ENCODE assay signal across 8 cellular contexts in genomic region chr12:6570264-6570887, GRCh38. TPM values are rescaled to one million over a fixed set of nuclear protein-coding genes. Genes with fewer than 3 reads are reported as not detected.
DNase-seq lines count a peak whose midpoint lies in the region; ATAC-seq and TF ChIP-seq lines count a peak whose summit lies in the region.

No MANE protein-coding gene starts in this region.

- H3K9ac ChIP-seq in HCT116 (ENCODE audit: low read length): no peak overlapping the region

- H3K9me2 ChIP-seq in HCT116 (ENCODE audit: insufficient read depth) (no peaks in the 10 kb centered on the region), PC-9 (ENCODE audit: insufficient read depth) (no peaks in the 10 kb centered on the region)

- TF ChIP-seq CTCF in HCT116 (IDR thresholded peaks at IDR 0.05 in 2 of 3, conservative IDR thresholded peaks at IDR 0.05 in 1 of 3; ENCODE audit: borderline replicate concordance in 1 of 3, insufficient read depth in 1 of 3, low read depth in 2 of 3, low read length in 2 of 3): peak; percentile 36 to 86 (median 82); a peak in 5 of 6 replicates
- TF ChIP-seq CTCF in PC-9 (conservative IDR thresholded peaks at IDR 0.05): peak; percentile 58; the same call in 1 of the 2 replicates
- TF ChIP-seq CTCF in coronary artery (IDR thresholded peaks at IDR 0.05): no peak

- ATAC-seq in HCT116 (peak; percentile 49), memory B cell (ENCODE audit: low read depth) (no peak), HG02678 (IDR thresholded peaks at IDR 0.05; ENCODE audit: unreplicated experiment) (no peak)

- no peaks in the 10 kb centered on the region for H3K9me3 ChIP-seq in HCT116 (ENCODE audit: control insufficient read depth in 1 of 2, insufficient read depth in 1 of 2, low read depth in 1 of 2, low read length in 2 of 2)
- H3K9me3 ChIP-seq in PC-9 (ENCODE audit: insufficient read depth, low read depth): no peaks in the 10 kb centered on the region

- H3K36me3 ChIP-seq in HCT116 (ENCODE audit: control insufficient read depth in 1 of 2, insufficient read depth in 2 of 2, low read length in 2 of 2) (peaks cover 47 to 66% of the 10 kb centered on the region in 2 experiments; a peak in 3 of 4 replicates), PC-9 (ENCODE audit: low read depth) (peaks cover 44% of the 10 kb centered on the region)

- no peaks in the 10 kb centered on the region for H3K9me3 Mint-ChIP-seq in memory B cell

- CTCF ChIA-PET in HCT116 (lab: Charles Lee): interaction anchor here (0.9 to 1.3 kb wide), 3 partner anchors 14 to 119 kb away, joined by 3 to 4 read pairs (median 3); partner anchors contain the start of gene ZNF384
- CTCF ChIA-PET in PC-9 (lab: Charles Lee): interaction anchor here (0.7 kb wide), 1 partner anchor 119 kb away, joined by 6 read pairs; the partner anchor contains the start of gene ZNF384

- H3K4me3 ChIP-seq in HCT116 (replicated peaks in 1 of 2; ENCODE audit: low read depth in 1 of 2, low read length in 2 of 2) (no peak overlapping the region), PC-9 (no peak overlapping the region), coronary artery (no peak overlapping the region)

- H3K4me1 ChIP-seq in HCT116 (ENCODE audit: control insufficient read depth in 1 of 2, insufficient read depth in 2 of 2, low read length in 2 of 2) (peaks cover 6 to 15% of the 10 kb centered on the region in 2 experiments; a peak in 3 of 4 replicates), PC-9 (replicated peaks; ENCODE audit: insufficient read depth) (peaks cover 16% of the 10 kb centered on the region)

- peaks cover 86% of the 10 kb centered on the region for H3F3A ChIP-seq in PC-9 (ENCODE audit: insufficient read depth, low read depth)

- peak; percentile 71 for DNase-seq in CMK (ENCODE audit: low read depth)
- peak; percentile 37 for DNase-seq in HCT116 (ENCODE audit: low read depth, low spot score)
- peak; percentile 35 to 62 for DNase-seq in PC-9
- DNase-seq in astrocyte of the hippocampus (ENCODE audit: low read depth, low spot score): peak; percentile 59
- DNase-seq in memory B cell (ENCODE audit: low spot score in 2 of 2): peak in 1 of 2 donors; percentile 35
- no peak for DNase-seq in coronary artery (ENCODE audit: low spot score)
- no peak for DNase-seq in middle frontal gyrus (ENCODE audit: extremely low spot score, low spot score)

- H2AFZ ChIP-seq in HCT116 (ENCODE audit: low read depth, low read length, poor library complexity, severe bottlenecking): no peak overlapping the region
- no peak overlapping the region for H2AFZ ChIP-seq in PC-9

- RAD21 ChIA-PET in HCT116 (lab: Charles Lee; ENCODE audit: low non-redundant PET in 1 of 2, low total read pairs in 2 of 2, uncharacterized antibody in 2 of 2, unreplicated experiment in 2 of 2): no interaction called here

- POLR2A ChIA-PET in HCT116 (lab: Charles Lee) (no interaction called here), PC-9 (lab: Charles Lee; ENCODE audit: unreplicated experiment) (interaction anchor here (0.7 kb wide), 1 partner anchor 193 kb away, joined by 17 read pairs; no protein-coding TSS in a partner anchor)

- no peak for TF ChIP-seq POLR2A in HCT116 (IDR thresholded peaks at IDR 0.05; ENCODE audit: borderline replicate concordance, extremely low read depth, insufficient read depth, insufficient read length)

- no peaks in the 10 kb centered on the region for H3K27me3 ChIP-seq in HCT116 (ENCODE audit: insufficient read depth, low read length)
- no peaks in the 10 kb centered on the region for H3K27me3 ChIP-seq in PC-9 (ENCODE audit: insufficient read depth, low read depth)

- peaks cover 19% of the 10 kb centered on the region for H3K4me1 Mint-ChIP-seq in memory B cell

- TF ChIP-seq RAD21 in HCT116 (IDR thresholded peaks at IDR 0.05; ENCODE audit: low read depth): peak; percentile 71

- intact Hi-C loops in HCT116 (cut with micrococcal nuclease) (loop anchor here (2.0 kb wide), 1 partner anchor 126 kb away; no protein-coding TSS in a partner anchor), PC-9 (cut with micrococcal nuclease; ENCODE audit: unreplicated experiment) (no loop called here)

- no peaks in the 10 kb centered on the region for H3K27me3 Mint-ChIP-seq in memory B cell

- BruUV-seq in HCT116 (replicated peaks; lab: Mats Ljungman, UMichigan) (no TSS peak), PC-9 (replicated peaks; lab: Mats Ljungman, UMichigan) (no TSS peak)

- no peak overlapping the region for H3K4me2 ChIP-seq in HCT116 (ENCODE audit: low read length)
- H3K4me2 ChIP-seq in PC-9: no peak overlapping the region

- peaks cover 30% of the 10 kb centered on the region for H3K36me3 Mint-ChIP-seq in memory B cell

- H3K27ac Mint-ChIP-seq in memory B cell: peak overlapping the region; percentile 81

- no peak overlapping the region for H3K4me3 Mint-ChIP-seq in memory B cell

- peaks cover 47% of the 10 kb centered on the region for H3K79me2 ChIP-seq in HCT116 (ENCODE audit: insufficient read depth, low read length)
- H3K79me2 ChIP-seq in PC-9 (ENCODE audit: low read depth): peaks cover 38% of the 10 kb centered on the region

- 0 out of 2 replicates have a peak overlapping the region, but pooled peaks have one; percentile 81 for H3K27ac ChIP-seq in HCT116 (ENCODE audit: low read depth, low read length)
- no peak overlapping the region for H3K27ac ChIP-seq in PC-9
- H3K27ac ChIP-seq in coronary artery: no peak overlapping the region

- H4K20me1 ChIP-seq in HCT116 (ENCODE audit: insufficient read depth) (no peaks in the 10 kb centered on the region; the same call in 1 of the 2 replicates), PC-9 (ENCODE audit: insufficient read depth) (no peaks in the 10 kb centered on the region; the same call in 1 of the 2 replicates)

TF ChIP-seq in HCT116, 20 proteins besides CTCF, POLR2A, EP300 and RAD21:
- TF ChIP-seq JUND (IDR thresholded peaks at IDR 0.05): no peak
- TF ChIP-seq ATF3 (IDR thresholded peaks at IDR 0.05): no peak
- no peak for TF ChIP-seq EZH2phosphoT487 (IDR thresholded peaks at IDR 0.05; ENCODE audit: borderline replicate concordance)
- no peak for TF ChIP-seq TCF7L2 (IDR thresholded peaks at IDR 0.05; ENCODE audit: borderline replicate concordance, extremely low read depth, insufficient read depth, insufficient read length)
- no peak for TF ChIP-seq SRF (IDR thresholded peaks at IDR 0.05; ENCODE audit: low read depth)
- TF ChIP-seq SIN3A (IDR thresholded peaks at IDR 0.05; ENCODE audit: low read depth): no peak
- no peak for TF ChIP-seq ZFX (IDR thresholded peaks at IDR 0.05)

RNA-seq across cellular contexts. Expression of gene NOP2, which starts 2.3 kb away (rescaled TPM):
- total RNA-seq in HCT116 (2021; ENCODE audit: unreplicated experiment): 108 TPM
- polyA plus RNA-seq in HCT116 (2012): 72.5 and 78.0 TPM in 2 replicates
- total RNA-seq in PC-9 (2021): 97.5 and 101 TPM in 2 replicates

RNA-seq across cellular contexts. Expression of gene IFFO1, which starts 14.5 kb away (rescaled TPM):
- total RNA-seq in HCT116 (2021; ENCODE audit: unreplicated experiment) (0.34 TPM), PC-9 (2021) (0.65 and 0.70 TPM in 2 replicates)
- polyA plus RNA-seq in HCT116 (2012): 0.14 and 0.17 TPM in 2 replicates

RNA-seq across cellular contexts. Expression of gene GAPDH, which starts 36.1 kb away (rescaled TPM):
- total RNA-seq in HCT116 (2021; ENCODE audit: unreplicated experiment) (5,901 TPM), PC-9 (2021) (6,143 and 8,169 TPM in 2 replicates)
- 15,831 and 17,614 TPM in 2 replicates for polyA plus RNA-seq in HCT116 (2012)

RNA-seq across cellular contexts. Expression of gene CHD4, which starts 36.8 kb away (rescaled TPM):
- 342 TPM for total RNA-seq in HCT116 (2021; ENCODE audit: unreplicated experiment)
- polyA plus RNA-seq in HCT116 (2012): 163 and 189 TPM in 2 replicates
- 359 and 373 TPM in 2 replicates for total RNA-seq in PC-9 (2021)

Comparison
In these comparisons a context has a peak if more than half of its experiments do, and no peak if none do; other contexts are left out.
1. DNase-seq: peak in CMK (single experiment), HCT116 (single experiment), PC-9 (2 of 2) and astrocyte of the hippocampus (single experiment); none in coronary artery (single experiment) and middle frontal gyrus (single experiment).